In the genomic region with DNA sequence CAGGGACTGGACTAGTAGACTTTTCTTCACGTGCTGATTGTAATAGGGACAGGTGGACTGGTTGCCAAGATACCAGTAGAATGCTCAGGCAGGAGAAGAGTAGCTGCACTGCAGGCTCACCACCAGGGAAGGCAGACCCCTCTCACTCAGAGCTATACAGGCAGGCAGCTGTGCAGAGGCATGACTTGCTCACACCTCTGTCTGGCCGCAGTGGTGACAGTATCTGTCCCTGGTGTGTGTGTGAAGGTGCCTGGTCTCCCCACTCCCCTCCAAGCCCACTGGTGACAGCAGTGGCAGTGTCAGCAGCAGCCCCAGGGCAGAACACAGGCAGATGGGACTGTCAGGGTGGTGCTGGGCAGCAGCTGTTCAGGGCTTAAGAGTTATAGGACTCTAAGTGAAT, we compare ENCODE assay signal across 26 cellular contexts.
A peak's percentile ranks its signal among the peaks of the same experiment; 100 is the strongest.
DNase-seq lines count a peak whose midpoint lies in the region; ATAC-seq lines count a peak whose summit lies in the region.
"Had no signal": no experiment of that assay in that cellular context is flagged by ENCODE, and none has a peak within 500 bp of the region (broad histone marks: within the 10 kb centered on the region; RNA-seq: fewer than 3 reads in every experiment).

No MANE protein-coding gene starts in this region.

- H3K56ac ChIP-seq in mesendoderm (ENCODE audit: low read length) = no peak overlapping the region

- no peak overlapping the region for H3K27ac ChIP-seq in mesendoderm (ENCODE audit: low read depth, low read length)
- H3K27ac ChIP-seq: BLaER1, hepatocyte, parathyroid adenoma, right lobe of liver, upper lobe of left lung had no signal

- no peaks in the 10 kb centered on the region for H3K79me2 ChIP-seq in mesendoderm (ENCODE audit: control insufficient read depth, insufficient read depth, low read length)
- H3K79me2 ChIP-seq: hepatocyte, parathyroid adenoma had no signal

- CTCF ChIA-PET in activated CD4-positive, alpha-beta memory T cell treated with anti-CD3 and anti-CD28 coated beads, Interleukin-2, amount 10 ng/mL, durations not matched to agents 7 days and 5 days (lab: Charles Lee) = interaction anchor here (0.7 to 1.6 kb wide), 2 partner anchors 13 to 27 kb away, joined by 3 read pairs; no protein-coding TSS in a partner anchor

- no peaks in the 10 kb centered on the region for H3K4me1 Mint-ChIP-seq in activated CD4-positive, alpha-beta memory T cell treated with anti-CD3 and anti-CD28 coated beads, Interleukin-2, amount 10 ng/mL, durations not matched to agents 7 days and 5 days
- H3K4me1 Mint-ChIP-seq: brain had no signal

- no peak overlapping the region for H2BK15ac ChIP-seq in mesendoderm (replicated peaks; ENCODE audit: low read depth)

- no peaks in the 10 kb centered on the region for H3K36me3 ChIP-seq in mesendoderm (ENCODE audit: control insufficient read depth, insufficient read depth, low read length)
- H3K36me3 ChIP-seq: BLaER1, right lobe of liver, upper lobe of left lung had no signal

- H3K23ac ChIP-seq in mesendoderm (ENCODE audit: low read length) = no peak overlapping the region

- peak; percentile 13 for ATAC-seq in GM18907 (IDR thresholded peaks at IDR 0.05; ENCODE audit: unreplicated experiment)

- no peaks in the 10 kb centered on the region for H3K27me3 ChIP-seq in mesendoderm (ENCODE audit: insufficient read depth, low read length, poor library complexity)
- H3K27me3 ChIP-seq: hepatocyte, right lobe of liver, upper lobe of left lung had no signal

- H3K4me2 ChIP-seq in mesendoderm (ENCODE audit: low read length) = no peak overlapping the region
- H3K4me2 ChIP-seq: BLaER1, hepatocyte had no signal

- WGBS in mesendoderm (ENCODE audit: extremely low coverage, insufficient coverage, low lambda C conversion rate) = no CpG with 5 or more reads among the region's 2 CpGs

- H3K27ac Mint-ChIP-seq in activated CD4-positive, alpha-beta memory T cell treated with anti-CD3 and anti-CD28 coated beads, Interleukin-2, amount 10 ng/mL, durations not matched to agents 7 days and 5 days = no peak overlapping the region
- H3K27ac Mint-ChIP-seq: activated CD4-positive, alpha-beta memory T cell treated with anti-CD3 and anti-CD28 coated beads for 36 hours; brain had no signal

- peak; percentile 4 for DNase-seq in NCI-H1436 (lab: John Stamatoyannopoulos, UW)
- no peak for DNase-seq in NCI-H1436 treated with DMSO at 0.1 percent for 48 hours (lab: John Stamatoyannopoulos, UW)
- peak; percentile 6 for DNase-seq in NCI-H748 treated with DMSO at 0.1 percent for 48 hours (lab: John Stamatoyannopoulos, UW)
- peak; percentile 7 for DNase-seq in mesendoderm
- no peak for DNase-seq in inferior parietal cortex (ENCODE audit: extremely low spot score)
- no peak for DNase-seq in activated CD4-positive, alpha-beta memory T cell treated with anti-CD3 and anti-CD28 coated beads, Interleukin-2, amount 10 ng/mL, durations not matched to agents 7 days and 5 days
- DNase-seq in NCI-H2196 treated with DMSO at 0.1 percent for 48 hours (lab: John Stamatoyannopoulos, UW; ENCODE audit: unreplicated experiment) = no peak
- DNase-seq: activated CD4-positive, alpha-beta memory T cell treated with anti-CD3 and anti-CD28 coated beads for 36 hours; activated CD4-positive, CD25-positive, alpha-beta regulatory T cell; activated gamma-delta T cell treated with Interleukin-2 at 50 U/mL for 16 hours; effector memory CD4-positive, alpha-beta T cell; foreskin melanocyte; islet precursor cell; mucosa of descending colon; NCI-H1694; OCI-M1; right lobe of liver; Right ventricle myocardium superior; stimulated activated CD8-positive, alpha-beta memory T cell treated with anti-CD3 and anti-CD28 coated beads, Interleukin-4, amount 100 ng/mL, for 48 hours; SW 1271; upper lobe of left lung had no signal

- H3K9ac ChIP-seq in mesendoderm (ENCODE audit: low read length) = no peak overlapping the region
- H3K9ac ChIP-seq: BLaER1, parathyroid adenoma had no signal

- no peak overlapping the region for H3K4me3 ChIP-seq in mesendoderm (ENCODE audit: low read length)
- H3K4me3 ChIP-seq: BLaER1, hepatocyte, mucosa of descending colon, right lobe of liver, upper lobe of left lung had no signal

- H3K27me3 Mint-ChIP-seq in activated CD4-positive, alpha-beta memory T cell treated with anti-CD3 and anti-CD28 coated beads, Interleukin-2, amount 10 ng/mL, durations not matched to agents 7 days and 5 days = no peaks in the 10 kb centered on the region
- H3K27me3 Mint-ChIP-seq: activated CD4-positive, alpha-beta memory T cell treated with anti-CD3 and anti-CD28 coated beads for 36 hours had no signal

- no peak overlapping the region for H2AK5ac ChIP-seq in mesendoderm (ENCODE audit: low read length)

- no peak overlapping the region for H4K8ac ChIP-seq in mesendoderm (ENCODE audit: low read depth, low read length)

- no peak overlapping the region for H3K4ac ChIP-seq in mesendoderm (ENCODE audit: low read depth, low read length)

- H2BK5ac ChIP-seq in mesendoderm (ENCODE audit: low read length) = no peak overlapping the region

- POLR2A ChIA-PET in activated CD4-positive, alpha-beta memory T cell treated with anti-CD3 and anti-CD28 coated beads, Interleukin-2, amount 10 ng/mL, durations not matched to agents 7 days and 5 days (lab: Charles Lee) = no interaction called here

- no peak overlapping the region for H2BK120ac ChIP-seq in mesendoderm (ENCODE audit: low read depth, low read length)

- H3K18ac ChIP-seq in mesendoderm (ENCODE audit: low read length) = no peak overlapping the region

- H3K9me3 Mint-ChIP-seq in activated CD4-positive, alpha-beta memory T cell treated with anti-CD3 and anti-CD28 coated beads, Interleukin-2, amount 10 ng/mL, durations not matched to agents 7 days and 5 days = no peaks in the 10 kb centered on the region
- H3K9me3 Mint-ChIP-seq: activated CD4-positive, alpha-beta memory T cell treated with anti-CD3 and anti-CD28 coated beads for 36 hours had no signal

- H3K4me1 ChIP-seq in mesendoderm (ENCODE audit: control insufficient read depth, low read depth, low read length) = no peaks in the 10 kb centered on the region
- H3K4me1 ChIP-seq: parathyroid adenoma, right lobe of liver, upper lobe of left lung had no signal

- H3K79me1 ChIP-seq in mesendoderm (ENCODE audit: low read length) = no peaks in the 10 kb centered on the region

- H3K36me3 Mint-ChIP-seq in activated CD4-positive, alpha-beta memory T cell treated with anti-CD3 and anti-CD28 coated beads, Interleukin-2, amount 10 ng/mL, durations not matched to agents 7 days and 5 days (ENCODE audit: low read depth) = no peaks in the 10 kb centered on the region
- H3K36me3 Mint-ChIP-seq: activated CD4-positive, alpha-beta memory T cell treated with anti-CD3 and anti-CD28 coated beads for 36 hours; brain had no signal

- H3K4me3 Mint-ChIP-seq in activated CD4-positive, alpha-beta memory T cell treated with anti-CD3 and anti-CD28 coated beads, Interleukin-2, amount 10 ng/mL, durations not matched to agents 7 days and 5 days = no peak overlapping the region
- H3K4me3 Mint-ChIP-seq: activated CD4-positive, alpha-beta memory T cell treated with anti-CD3 and anti-CD28 coated beads for 36 hours; brain had no signal

- no peak overlapping the region for H4K5ac ChIP-seq in mesendoderm (ENCODE audit: low read length)

Comparison
In these comparisons a context has a peak if more than half of its experiments do, and no peak if none do; other contexts are left out.
1. DNase-seq: peak in NCI-H1436 (single experiment), NCI-H748 treated with DMSO at 0.1 percent for 48 hours (single experiment) and mesendoderm (single experiment); none in NCI-H1436 treated with DMSO at 0.1 percent for 48 hours (single experiment), inferior parietal cortex (single experiment), activated CD4-positive, alpha-beta memory T cell treated with anti-CD3 and anti-CD28 coated beads, Interleukin-2, amount 10 ng/mL, durations not matched to agents 7 days and 5 days (single experiment) and NCI-H2196 treated with DMSO at 0.1 percent for 48 hours (single experiment).